Comparison of ENCODE assay signal across 15 cellular contexts in genomic region chr3:99902091-99902490, GRCh38.
A peak's percentile ranks its signal among the peaks of the same experiment; 100 is the strongest.
DNase-seq lines count a peak whose midpoint lies in the region; ATAC-seq and TF ChIP-seq lines count a peak whose summit lies in the region.
"Had no signal": no experiment of that assay in that cellular context is flagged by ENCODE, and none has a peak within 500 bp of the region (broad histone marks: within the 10 kb centered on the region; RNA-seq: fewer than 3 reads in every experiment).

No MANE protein-coding gene starts in this region.

- H3K27me3 ChIP-seq in SK-N-SH (ENCODE audit: insufficient read depth) (no peaks in the 10 kb centered on the region), H7 (ENCODE audit: control insufficient read depth, insufficient read depth, low read length) (no peaks in the 10 kb centered on the region)
- H3K27me3 ChIP-seq in naive thymus-derived CD4-positive, alpha-beta T cell (ENCODE audit: control insufficient read depth in 2 of 2, insufficient read depth in 2 of 2, low read length in 2 of 2) = no peaks in the 10 kb centered on the region
- no peaks in the 10 kb centered on the region for H3K27me3 ChIP-seq in CD8-positive, alpha-beta memory T cell (ENCODE audit: insufficient read depth, low read length, poor library complexity, severe bottlenecking)
- H3K27me3 ChIP-seq: tibial artery had no signal

- no peaks in the 10 kb centered on the region for H3K9me3 Mint-ChIP-seq in activated T-cell treated with anti-CD3 and anti-CD28 coated beads, Interleukin-2, amount 50 U/mL, for 24 hours
- H3K9me3 Mint-ChIP-seq in activated T-cell treated with anti-CD3 and anti-CD28 coated beads, Interleukin-2, amount 50 U/mL, for 72 hours = no peaks in the 10 kb centered on the region
- peaks cover 6% of the 10 kb centered on the region for H3K9me3 Mint-ChIP-seq in type B pancreatic cell
- H3K9me3 Mint-ChIP-seq in naive thymus-derived CD4-positive, alpha-beta T cell = no peaks in the 10 kb centered on the region
- H3K9me3 Mint-ChIP-seq in CD8-positive, alpha-beta memory T cell = no peaks in the 10 kb centered on the region
- H3K9me3 Mint-ChIP-seq: activated T-helper 17 cell treated with anti-CD3 and anti-CD28 coated beads, Interleukin-2, amount 50 U/mL, for 72 hours; brain had no signal

- intact Hi-C loops in naive thymus-derived CD4-positive, alpha-beta T cell (cut with micrococcal nuclease) = no loop called here

- POLR2A ChIA-PET in SK-N-SH (lab: Yijun Ruan, JAX) = no interaction called here
- POLR2A ChIA-PET in naive thymus-derived CD4-positive, alpha-beta T cell (lab: Charles Lee) = no interaction called here
- POLR2A ChIA-PET in CD8-positive, alpha-beta memory T cell (lab: Charles Lee) = no interaction called here

- H3K9me3 ChIP-seq in SK-N-SH = no peaks in the 10 kb centered on the region
- H3K9me3 ChIP-seq in naive thymus-derived CD4-positive, alpha-beta T cell (ENCODE audit: control insufficient read depth in 2 of 3, low read length in 3 of 3) = no peaks in the 10 kb centered on the region
- H3K9me3 ChIP-seq in CD8-positive, alpha-beta memory T cell (ENCODE audit: low read length) = no peaks in the 10 kb centered on the region
- H3K9me3 ChIP-seq: tibial artery had no signal

- TF ChIP-seq CTCF in SK-N-SH (IDR thresholded peaks at IDR 0.05) (no peak), type B pancreatic cell (conservative IDR thresholded peaks at IDR 0.05) (no peak)

- peaks cover 13 to 28% of the 10 kb centered on the region in 2 experiments for H3K4me1 ChIP-seq in SK-N-SH (ENCODE audit: control insufficient read depth in 1 of 2, insufficient read depth in 2 of 2, low read depth in 1 of 2, low read length in 1 of 2)
- H3K4me1 ChIP-seq in naive thymus-derived CD4-positive, alpha-beta T cell (ENCODE audit: control insufficient read depth in 2 of 2, insufficient read depth in 2 of 2, low read length in 2 of 2) = no peaks in the 10 kb centered on the region
- H3K4me1 ChIP-seq in CD8-positive, alpha-beta memory T cell (ENCODE audit: insufficient read depth, low read length) = no peaks in the 10 kb centered on the region

- no peak overlapping the region for H3K4me3 ChIP-seq in SK-N-SH (ENCODE audit: low read depth in 2 of 2, low read length in 1 of 2)
- H3K4me3 ChIP-seq in naive thymus-derived CD4-positive, alpha-beta T cell (ENCODE audit: low read length) = no peak overlapping the region
- H3K4me3 ChIP-seq in CD8-positive, alpha-beta memory T cell (ENCODE audit: low read length) = no peak overlapping the region
- H3K4me3 ChIP-seq in H7 (ENCODE audit: insufficient read depth, low read depth, low read length) = no peak overlapping the region
- H3K4me3 ChIP-seq: skin epidermis, tibial artery had no signal

- peak overlapping the region; percentile 23 for H3K27ac Mint-ChIP-seq in activated T-cell treated with anti-CD3 and anti-CD28 coated beads, Interleukin-2, amount 50 U/mL, for 24 hours
- H3K27ac Mint-ChIP-seq in activated T-cell treated with anti-CD3 and anti-CD28 coated beads, Interleukin-2, amount 50 U/mL, for 72 hours = no peak overlapping the region
- H3K27ac Mint-ChIP-seq in type B pancreatic cell = peak overlapping the region; percentile 32
- H3K27ac Mint-ChIP-seq in naive thymus-derived CD4-positive, alpha-beta T cell = no peak overlapping the region
- no peak overlapping the region for H3K27ac Mint-ChIP-seq in CD8-positive, alpha-beta memory T cell
- H3K27ac Mint-ChIP-seq: activated T-helper 17 cell treated with anti-CD3 and anti-CD28 coated beads, Interleukin-2, amount 50 U/mL, for 72 hours had no signal

- peaks cover 8% of the 10 kb centered on the region for H3K36me3 Mint-ChIP-seq in activated T-cell treated with anti-CD3 and anti-CD28 coated beads, Interleukin-2, amount 50 U/mL, for 24 hours (ENCODE audit: low read depth)
- H3K36me3 Mint-ChIP-seq in activated T-cell treated with anti-CD3 and anti-CD28 coated beads, Interleukin-2, amount 50 U/mL, for 72 hours (ENCODE audit: insufficient read depth in 2 of 2) = no peaks in the 10 kb centered on the region
- H3K36me3 Mint-ChIP-seq in type B pancreatic cell = peaks cover 7% of the 10 kb centered on the region
- peaks cover 0 to 12% (median 4%) of the 10 kb centered on the region in 5 donors for H3K36me3 Mint-ChIP-seq in naive thymus-derived CD4-positive, alpha-beta T cell
- H3K36me3 Mint-ChIP-seq in CD8-positive, alpha-beta memory T cell = peaks cover 0 to 5% (median 0%) of the 10 kb centered on the region in 3 donors
- H3K36me3 Mint-ChIP-seq: brain had no signal

- no peaks in the 10 kb centered on the region for H4K20me1 ChIP-seq in SK-N-SH (ENCODE audit: insufficient read depth)

- no peak overlapping the region for H2AFZ ChIP-seq in SK-N-SH (ENCODE audit: low read depth)

- H3K79me2 ChIP-seq in SK-N-SH (ENCODE audit: insufficient read depth) = peaks cover 18% of the 10 kb centered on the region

- H3K4me1 Mint-ChIP-seq in activated T-cell treated with anti-CD3 and anti-CD28 coated beads, Interleukin-2, amount 50 U/mL, for 24 hours (ENCODE audit: low read depth) = peaks cover 12% of the 10 kb centered on the region
- H3K4me1 Mint-ChIP-seq in activated T-cell treated with anti-CD3 and anti-CD28 coated beads, Interleukin-2, amount 50 U/mL, for 72 hours (ENCODE audit: low read depth) = peaks cover 14% of the 10 kb centered on the region
- peaks cover 20% of the 10 kb centered on the region for H3K4me1 Mint-ChIP-seq in type B pancreatic cell (ENCODE audit: unreplicated experiment)
- peaks cover 0 to 9% (median 4%) of the 10 kb centered on the region in 7 donors for H3K4me1 Mint-ChIP-seq in naive thymus-derived CD4-positive, alpha-beta T cell
- H3K4me1 Mint-ChIP-seq in CD8-positive, alpha-beta memory T cell = no peaks in the 10 kb centered on the region

- H3K4me3 Mint-ChIP-seq in activated T-cell treated with anti-CD3 and anti-CD28 coated beads, Interleukin-2, amount 50 U/mL, for 24 hours = no peak overlapping the region
- H3K4me3 Mint-ChIP-seq in activated T-cell treated with anti-CD3 and anti-CD28 coated beads, Interleukin-2, amount 50 U/mL, for 72 hours = no peak overlapping the region
- H3K4me3 Mint-ChIP-seq in type B pancreatic cell = no peak overlapping the region
- H3K4me3 Mint-ChIP-seq in naive thymus-derived CD4-positive, alpha-beta T cell = no peak overlapping the region
- H3K4me3 Mint-ChIP-seq in CD8-positive, alpha-beta memory T cell = no peak overlapping the region
- H3K4me3 Mint-ChIP-seq: activated T-helper 17 cell treated with anti-CD3 and anti-CD28 coated beads, Interleukin-2, amount 50 U/mL, for 72 hours; brain had no signal

- DNase-seq in activated T-cell treated with anti-CD3 and anti-CD28 coated beads, Interleukin-2, amount 50 U/mL, for 24 hours = no peak
- DNase-seq in activated T-cell treated with anti-CD3 and anti-CD28 coated beads, Interleukin-2, amount 50 U/mL, for 72 hours = no peak
- DNase-seq in SK-N-SH (no peak), hepatic stellate cell (ENCODE audit: low spot score) (peak; percentile 11), type B pancreatic cell (ENCODE audit: extremely low spot score, unreplicated experiment) (no peak), H7 (no peak)
- no peak for DNase-seq in naive thymus-derived CD4-positive, alpha-beta T cell
- DNase-seq in CD8-positive, alpha-beta memory T cell = no peak
- DNase-seq: 8988T; activated CD4-positive, alpha-beta T cell treated with anti-CD3 and anti-CD28 coated beads for 1 hour; erythroblast; tibial artery had no signal

- WGBS in SK-N-SH (ENCODE audit: low lambda C conversion rate) = 55% methylated on average over 1 of the region's 1 CpG

- CTCF ChIA-PET in SK-N-SH (lab: Yijun Ruan, JAX) = no interaction called here
- CTCF ChIA-PET in naive thymus-derived CD4-positive, alpha-beta T cell (lab: Charles Lee) = no interaction called here
- CTCF ChIA-PET in CD8-positive, alpha-beta memory T cell (lab: Charles Lee) = no interaction called here

- H3K36me3 ChIP-seq in SK-N-SH (replicated peaks in 1 of 2; ENCODE audit: control insufficient read depth in 1 of 2, insufficient read depth in 2 of 2, low read length in 1 of 2) = no peaks in the 10 kb centered on the region
- no peaks in the 10 kb centered on the region for H3K36me3 ChIP-seq in naive thymus-derived CD4-positive, alpha-beta T cell (ENCODE audit: control insufficient read depth in 2 of 3, insufficient read depth in 3 of 3, low read length in 3 of 3)
- no peaks in the 10 kb centered on the region for H3K36me3 ChIP-seq in CD8-positive, alpha-beta memory T cell (ENCODE audit: insufficient read depth, low read length)
- no peaks in the 10 kb centered on the region for H3K36me3 ChIP-seq in H7 (replicated peaks; ENCODE audit: control insufficient read depth, insufficient read depth, low read length)
- H3K36me3 ChIP-seq: tibial artery had no signal

- H3K9me2 ChIP-seq in SK-N-SH = no peaks in the 10 kb centered on the region

- H3K27me3 Mint-ChIP-seq in activated T-cell treated with anti-CD3 and anti-CD28 coated beads, Interleukin-2, amount 50 U/mL, for 24 hours = no peaks in the 10 kb centered on the region
- no peaks in the 10 kb centered on the region for H3K27me3 Mint-ChIP-seq in activated T-cell treated with anti-CD3 and anti-CD28 coated beads, Interleukin-2, amount 50 U/mL, for 72 hours (ENCODE audit: low read depth)
- H3K27me3 Mint-ChIP-seq in type B pancreatic cell = no peaks in the 10 kb centered on the region
- no peaks in the 10 kb centered on the region for H3K27me3 Mint-ChIP-seq in naive thymus-derived CD4-positive, alpha-beta T cell
- H3K27me3 Mint-ChIP-seq in CD8-positive, alpha-beta memory T cell = no peaks in the 10 kb centered on the region
- H3K27me3 Mint-ChIP-seq: activated T-helper 17 cell treated with anti-CD3 and anti-CD28 coated beads, Interleukin-2, amount 50 U/mL, for 72 hours; brain had no signal

- peak overlapping the region; percentile 60; the same call in 1 of the 2 replicates for H3K9ac ChIP-seq in SK-N-SH

- peak overlapping the region; percentile 52; the same call in 1 of the 2 replicates for H3K4me2 ChIP-seq in SK-N-SH

- peak overlapping the region; percentile 80 to 88; a peak in 3 of 4 replicates for H3K27ac ChIP-seq in SK-N-SH (ENCODE audit: low read depth in 2 of 2, low read length in 1 of 2)
- H3K27ac ChIP-seq in naive thymus-derived CD4-positive, alpha-beta T cell (ENCODE audit: low read depth, low read length) = no peak overlapping the region
- H3K27ac ChIP-seq in CD8-positive, alpha-beta memory T cell (ENCODE audit: low read depth, low read length) = no peak overlapping the region

- no peak for TF ChIP-seq EP300 in SK-N-SH (IDR thresholded peaks at IDR 0.05; ENCODE audit: borderline replicate concordance in 1 of 2, low read depth in 1 of 2, low read length in 1 of 2)

- ATAC-seq in activated T-cell treated with anti-CD3 and anti-CD28 coated beads, Interleukin-2, amount 50 U/mL, for 72 hours (replicated peaks in 1 of 2) = no peak
- ATAC-seq in naive thymus-derived CD4-positive, alpha-beta T cell = no peak
- ATAC-seq: activated T-helper 17 cell treated with anti-CD3 and anti-CD28 coated beads, Interleukin-2, amount 50 U/mL, for 72 hours had no signal

- no peak for TF ChIP-seq RAD21 in SK-N-SH (IDR thresholded peaks at IDR 0.05; ENCODE audit: low read length)

- H3F3A ChIP-seq in SK-N-SH (replicated peaks; ENCODE audit: insufficient read depth) = peaks cover 22% of the 10 kb centered on the region

TF ChIP-seq in SK-N-SH, 30 proteins besides CTCF, POLR2A, EP300 and RAD21 (continues in another document):
- TF ChIP-seq FOSL2 (IDR thresholded peaks at IDR 0.05; ENCODE audit: borderline replicate concordance, low read depth) (no peak), MEF2A (IDR thresholded peaks at IDR 0.05; ENCODE audit: borderline replicate concordance, low read depth) (no peak), MXI1 (IDR thresholded peaks at IDR 0.05; ENCODE audit: low read depth, low read length) (no peak)

Comparison
In these comparisons a context has a peak if more than half of its experiments do, and no peak if none do; other contexts are left out.
1. H3K27ac Mint-ChIP-seq: peak in activated T-cell treated with anti-CD3 and anti-CD28 coated beads, Interleukin-2, amount 50 U/mL, for 24 hours (single experiment) and type B pancreatic cell (single experiment); none in activated T-cell treated with anti-CD3 and anti-CD28 coated beads, Interleukin-2, amount 50 U/mL, for 72 hours (single experiment), naive thymus-derived CD4-positive, alpha-beta T cell (0 of 9) and CD8-positive, alpha-beta memory T cell (0 of 8).
2. H3K27ac ChIP-seq: peak in SK-N-SH (2 of 2); none in naive thymus-derived CD4-positive, alpha-beta T cell (single experiment) and CD8-positive, alpha-beta memory T cell (single experiment).